Comparison of ENCODE assay signal across 22 cellular contexts in the genomic region with DNA sequence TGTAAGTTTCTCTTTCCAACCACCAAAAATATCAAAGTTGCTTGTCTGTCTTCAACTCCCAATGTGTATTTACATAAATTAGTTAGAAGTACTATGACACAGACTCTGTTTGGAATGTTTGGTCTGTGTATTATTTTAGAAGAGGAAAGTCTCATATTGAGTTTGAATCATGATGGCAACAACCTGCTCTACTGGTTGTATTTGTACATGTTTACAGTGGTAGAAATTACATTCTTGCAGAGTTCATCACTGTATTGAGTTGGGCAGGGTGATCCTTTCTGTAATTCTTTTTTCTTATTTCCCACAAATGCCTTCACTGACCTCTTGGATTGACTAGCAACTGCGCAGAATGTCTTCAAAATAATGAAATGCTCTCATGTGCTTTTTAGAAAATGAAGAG.
A peak's percentile ranks its signal among the peaks of the same experiment; 100 is the strongest.
DNase-seq lines count a peak whose midpoint lies in the region; ATAC-seq and TF ChIP-seq lines count a peak whose summit lies in the region.
"Had no signal": no experiment of that assay in that cellular context is flagged by ENCODE, and none has a peak within 500 bp of the region (broad histone marks: within the 10 kb centered on the region; RNA-seq: fewer than 3 reads in every experiment).

No MANE protein-coding gene starts in this region.

- H3F3A ChIP-seq in GM23338 (replicated peaks; ENCODE audit: low read depth) = no peaks in the 10 kb centered on the region

- ATAC-seq in GM23338 (no peak), foreskin keratinocyte (peak; percentile 83), HG03045 (IDR thresholded peaks at IDR 0.05; ENCODE audit: unreplicated experiment) (no peak), HG03280 (IDR thresholded peaks at IDR 0.05; ENCODE audit: unreplicated experiment) (no peak), HG02610 (IDR thresholded peaks at IDR 0.05; ENCODE audit: unreplicated experiment) (no peak)
- ATAC-seq: GM12878, HepG2 had no signal

- no peaks in the 10 kb centered on the region for H3K27me3 ChIP-seq in GM23338 (ENCODE audit: insufficient read depth)
- H3K27me3 ChIP-seq in foreskin keratinocyte = no peaks in the 10 kb centered on the region
- H3K27me3 ChIP-seq: BE2C, SJSA1 had no signal

- no peaks in the 10 kb centered on the region for H3K9me2 ChIP-seq in GM23338 (ENCODE audit: insufficient read depth)

- peaks cover 88% of the 10 kb centered on the region for H3K9me3 Mint-ChIP-seq in GM23338

- no peak overlapping the region for H3K4me3 Mint-ChIP-seq in GM23338

- H3K36me3 ChIP-seq in GM23338 (ENCODE audit: insufficient read depth) = no peaks in the 10 kb centered on the region
- H3K36me3 ChIP-seq: BE2C, SJSA1 had no signal

- peak; percentile 8 for DNase-seq in AG08396 (ENCODE audit: low spot score)
- no peak for DNase-seq in GM23338 (ENCODE audit: low spot score)
- DNase-seq in epithelial cell of esophagus (ENCODE audit: low read depth) = peak; percentile 94
- peak; percentile 37 to 71 for DNase-seq in foreskin keratinocyte
- no peak for DNase-seq in NCI-H1694 treated with DMSO at 0.1 percent for 48 hours (lab: John Stamatoyannopoulos, UW)
- DNase-seq: BE2C, DMS79 treated with DMSO at 0.1 percent for 48 hours, GOT3, HCEC 1CT, KG1, NCI-H1092 treated with DMSO at 0.1 percent for 48 hours, NCI-H1436 treated with DMSO at 0.1 percent for 48 hours, NCI-H2029, NCI-H2227 treated with DMSO at 0.1 percent for 48 hours, NCI-H510A had no signal

- H3K27me3 Mint-ChIP-seq in GM23338 (ENCODE audit: insufficient read depth, low read depth, poor library complexity) = no peaks in the 10 kb centered on the region

- no peak for TF ChIP-seq CTCF in GM23338 (conservative IDR thresholded peaks at IDR 0.05; ENCODE audit: low read depth in 2 of 2)
- TF ChIP-seq CTCF in epithelial cell of esophagus (IDR thresholded peaks at IDR 0.05; ENCODE audit: insufficient read depth, low read depth, low read length, missing control alignments) = no peak
- no peak for TF ChIP-seq CTCF in foreskin keratinocyte (conservative IDR thresholded peaks at IDR 0.05)

- no peak overlapping the region for H3K27ac Mint-ChIP-seq in GM23338

- no peak overlapping the region for H3K4me2 ChIP-seq in GM23338

- no peaks in the 10 kb centered on the region for H3K4me1 Mint-ChIP-seq in GM23338

- H4K20me1 ChIP-seq in GM23338 (replicated peaks; ENCODE audit: insufficient read depth) = no peaks in the 10 kb centered on the region

- no peak overlapping the region for H3K4me3 ChIP-seq in GM23338
- H3K4me3 ChIP-seq in epithelial cell of esophagus (ENCODE audit: low read length) = no peak overlapping the region
- H3K4me3 ChIP-seq: GM12878, SJSA1 had no signal

- H3K4me1 ChIP-seq in GM23338 (ENCODE audit: insufficient read depth) (peaks cover 9% of the 10 kb centered on the region; the same call in 1 of the 2 replicates), foreskin keratinocyte (no peaks in the 10 kb centered on the region)
- H3K4me1 ChIP-seq: BE2C, SJSA1 had no signal

- H3K27ac ChIP-seq in GM23338 (ENCODE audit: low read depth) (no peak overlapping the region), foreskin keratinocyte (no peak overlapping the region)
- H3K27ac ChIP-seq: HL-60, SJSA1 had no signal

- peaks cover 24% of the 10 kb centered on the region; the same call in 2 of the 3 replicates for H3K36me3 Mint-ChIP-seq in GM23338 (ENCODE audit: low read depth)

- H3K79me2 ChIP-seq in GM23338 (replicated peaks; ENCODE audit: insufficient read depth) = no peaks in the 10 kb centered on the region

- peak overlapping the region; percentile 29; the same call in 1 of the 2 replicates for H2AFZ ChIP-seq in GM23338

TF ChIP-seq in GM23338, 12 proteins besides CTCF, POLR2A, EP300 and RAD21:
- no peak for TF ChIP-seq NANOG (IDR thresholded peaks at IDR 0.05; ENCODE audit: borderline replicate concordance)
- no peak for TF ChIP-seq ZNF114 (CRISPR knock-in tag; IDR thresholded peaks at IDR 0.05)
- TF ChIP-seq POLR2AphosphoS5 (IDR thresholded peaks at IDR 0.05; ENCODE audit: low read depth) = no peak
- TF ChIP-seq REST (IDR thresholded peaks at IDR 0.05; ENCODE audit: unreplicated experiment) = no peak
- TF ChIP-seq ZNF331 (CRISPR knock-in tag; IDR thresholded peaks at IDR 0.05; ENCODE audit: low read depth) = no peak
- no peak for TF ChIP-seq JUNB (IDR thresholded peaks at IDR 0.05; ENCODE audit: unreplicated experiment)
- no peak for TF ChIP-seq EZH2 (IDR thresholded peaks at IDR 0.05; ENCODE audit: low read depth, unreplicated experiment)
- TF ChIP-seq, protein P1, sequence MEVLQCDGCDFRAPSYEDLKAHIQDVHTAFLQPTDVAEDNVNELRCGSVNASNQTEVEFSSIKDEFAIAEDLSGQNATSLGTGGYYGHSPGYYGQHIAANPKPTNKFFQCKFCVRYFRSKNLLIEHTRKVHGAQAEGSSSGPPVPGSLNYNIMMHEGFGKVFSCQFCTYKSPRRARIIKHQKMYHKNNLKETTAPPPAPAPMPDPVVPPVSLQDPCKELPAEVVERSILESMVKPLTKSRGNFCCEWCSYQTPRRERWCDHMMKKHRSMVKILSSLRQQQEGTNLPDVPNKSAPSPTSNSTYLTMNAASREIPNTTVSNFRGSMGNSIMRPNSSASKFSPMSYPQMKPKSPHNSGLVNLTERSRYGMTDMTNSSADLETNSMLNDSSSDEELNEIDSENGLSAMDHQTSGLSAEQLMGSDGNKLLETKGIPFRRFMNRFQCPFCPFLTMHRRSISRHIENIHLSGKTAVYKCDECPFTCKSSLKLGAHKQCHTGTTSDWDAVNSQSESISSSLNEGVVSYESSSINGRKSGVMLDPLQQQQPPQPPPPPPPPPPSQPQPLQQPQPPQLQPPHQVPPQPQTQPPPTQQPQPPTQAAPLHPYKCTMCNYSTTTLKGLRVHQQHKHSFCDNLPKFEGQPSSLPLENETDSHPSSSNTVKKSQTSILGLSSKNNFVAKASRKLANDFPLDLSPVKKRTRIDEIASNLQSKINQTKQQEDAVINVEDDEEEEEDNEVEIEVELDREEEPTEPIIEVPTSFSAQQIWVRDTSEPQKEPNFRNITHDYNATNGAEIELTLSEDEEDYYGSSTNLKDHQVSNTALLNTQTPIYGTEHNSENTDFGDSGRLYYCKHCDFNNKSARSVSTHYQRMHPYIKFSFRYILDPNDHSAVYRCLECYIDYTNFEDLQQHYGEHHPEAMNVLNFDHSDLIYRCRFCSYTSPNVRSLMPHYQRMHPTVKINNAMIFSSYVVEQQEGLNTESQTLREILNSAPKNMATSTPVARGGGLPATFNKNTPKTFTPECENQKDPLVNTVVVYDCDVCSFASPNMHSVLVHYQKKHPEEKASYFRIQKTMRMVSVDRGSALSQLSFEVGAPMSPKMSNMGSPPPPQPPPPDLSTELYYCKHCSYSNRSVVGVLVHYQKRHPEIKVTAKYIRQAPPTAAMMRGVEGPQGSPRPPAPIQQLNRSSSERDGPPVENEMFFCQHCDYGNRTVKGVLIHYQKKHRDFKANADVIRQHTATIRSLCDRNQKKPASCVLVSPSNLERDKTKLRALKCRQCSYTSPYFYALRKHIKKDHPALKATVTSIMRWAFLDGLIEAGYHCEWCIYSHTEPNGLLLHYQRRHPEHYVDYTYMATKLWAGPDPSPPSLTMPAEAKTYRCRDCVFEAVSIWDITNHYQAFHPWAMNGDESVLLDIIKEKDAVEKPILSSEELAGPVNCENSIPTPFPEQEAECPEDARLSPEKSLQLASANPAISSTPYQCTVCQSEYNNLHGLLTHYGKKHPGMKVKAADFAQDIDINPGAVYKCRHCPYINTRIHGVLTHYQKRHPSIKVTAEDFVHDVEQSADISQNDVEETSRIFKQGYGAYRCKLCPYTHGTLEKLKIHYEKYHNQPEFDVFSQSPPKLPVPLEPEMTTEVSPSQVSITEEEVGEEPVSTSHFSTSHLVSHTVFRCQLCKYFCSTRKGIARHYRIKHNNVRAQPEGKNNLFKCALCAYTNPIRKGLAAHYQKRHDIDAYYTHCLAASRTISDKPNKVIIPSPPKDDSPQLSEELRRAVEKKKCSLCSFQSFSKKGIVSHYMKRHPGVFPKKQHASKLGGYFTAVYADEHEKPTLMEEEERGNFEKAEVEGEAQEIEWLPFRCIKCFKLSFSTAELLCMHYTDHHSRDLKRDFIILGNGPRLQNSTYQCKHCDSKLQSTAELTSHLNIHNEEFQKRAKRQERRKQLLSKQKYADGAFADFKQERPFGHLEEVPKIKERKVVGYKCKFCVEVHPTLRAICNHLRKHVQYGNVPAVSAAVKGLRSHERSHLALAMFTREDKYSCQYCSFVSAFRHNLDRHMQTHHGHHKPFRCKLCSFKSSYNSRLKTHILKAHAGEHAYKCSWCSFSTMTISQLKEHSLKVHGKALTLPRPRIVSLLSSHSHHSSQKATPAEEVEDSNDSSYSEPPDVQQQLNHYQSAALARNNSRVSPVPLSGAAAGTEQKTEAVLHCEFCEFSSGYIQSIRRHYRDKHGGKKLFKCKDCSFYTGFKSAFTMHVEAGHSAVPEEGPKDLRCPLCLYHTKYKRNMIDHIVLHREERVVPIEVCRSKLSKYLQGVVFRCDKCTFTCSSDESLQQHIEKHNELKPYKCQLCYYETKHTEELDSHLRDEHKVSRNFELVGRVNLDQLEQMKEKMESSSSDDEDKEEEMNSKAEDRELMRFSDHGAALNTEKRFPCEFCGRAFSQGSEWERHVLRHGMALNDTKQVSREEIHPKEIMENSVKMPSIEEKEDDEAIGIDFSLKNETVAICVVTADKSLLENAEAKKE (CRISPR knock-in tag; IDR thresholded peaks at IDR 0.05) = no peak

Comparison
In these comparisons a context has a peak if more than half of its experiments do, and no peak if none do; other contexts are left out.
1. DNase-seq: peak in AG08396 (single experiment), epithelial cell of esophagus (single experiment) and foreskin keratinocyte (2 of 2); none in GM23338 (single experiment) and NCI-H1694 treated with DMSO at 0.1 percent for 48 hours (single experiment).